Comparison of ENCODE assay signal across 24 cellular contexts in the genomic region with DNA sequence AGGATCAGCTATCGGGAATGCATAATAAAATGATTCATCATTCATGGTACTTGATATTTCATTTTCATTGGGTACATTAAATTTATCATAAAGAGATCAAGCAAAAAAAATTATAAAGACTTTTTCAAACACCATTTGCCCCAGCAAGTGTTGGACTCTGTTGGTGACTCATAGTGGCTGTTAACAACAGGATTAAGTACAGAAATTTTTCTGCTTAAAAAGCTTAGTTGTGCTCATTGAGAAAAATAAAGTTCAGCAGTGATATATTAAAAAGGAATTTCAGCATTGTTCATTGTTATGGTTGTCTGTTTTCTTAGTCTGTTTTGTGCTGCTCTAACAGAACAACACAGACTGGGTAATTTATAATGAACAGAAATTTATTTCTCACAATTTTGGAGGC.
"Had no signal": no experiment of that assay in that cellular context is flagged by ENCODE, and none has a peak within 500 bp of the region (broad histone marks: within the 10 kb centered on the region; RNA-seq: fewer than 3 reads in every experiment).

No MANE protein-coding gene starts in this region.

- ATAC-seq: activated naive CD8-positive, alpha-beta T cell treated with anti-CD3 and anti-CD28 coated beads, Interleukin-2, amount 50 U/mL, for 24 hours; left lobe of liver; lower lobe of right lung; mucosa of descending colon; sciatic nerve; T-helper 17 cell had no signal

- H3K27ac ChIP-seq: breast epithelium, dorsolateral prefrontal cortex, lower lobe of right lung, spleen, thoracic aorta, upper lobe of left lung had no signal

- H3K27me3 ChIP-seq: breast epithelium, dorsolateral prefrontal cortex, spleen, upper lobe of left lung had no signal

- H3K4me1 ChIP-seq: breast epithelium, lower lobe of right lung, spleen, upper lobe of left lung had no signal

- H3K4me3 ChIP-seq: breast epithelium, dorsolateral prefrontal cortex, lower lobe of right lung, mucosa of descending colon, spleen, thoracic aorta, upper lobe of left lung had no signal

- H3K9me3 ChIP-seq: thoracic aorta, upper lobe of left lung had no signal

- H3K36me3 ChIP-seq: breast epithelium, lower lobe of right lung, spleen, thoracic aorta, upper lobe of left lung had no signal

- DNase-seq: activated CD4-positive, alpha-beta T cell treated with anti-CD3 and anti-CD28 coated beads for 4 hours; activated CD4-positive, alpha-beta T cell treated with anti-CD3 and anti-CD28 coated beads, Interleukin-2, amount 50 U/mL, for 48 hours; activated CD4-positive, CD25-positive, alpha-beta regulatory T cell; activated gamma-delta T cell; activated naive CD4-positive, alpha-beta T cell treated with anti-CD3 and anti-CD28 coated beads, Interleukin-2, amount 50 U/mL, for 16 hours; activated naive CD8-positive, alpha-beta T cell treated with anti-CD3 and anti-CD28 coated beads, Interleukin-2, amount 50 U/mL, for 24 hours; aorta; dorsolateral prefrontal cortex; foreskin fibroblast; lower lobe of right lung; mesendoderm; mucosa of descending colon; naive B cell; occipital lobe; spleen; stimulated activated CD4-positive, alpha-beta T cell treated with anti-CD3 and anti-CD28 coated beads, Interleukin-4, amount 100 ng/mL, for 1 hour; stimulated activated naive CD4-positive, alpha-beta T cell; SW 1271; T-helper 17 cell; upper lobe of left lung had no signal
